In genomic region chr3:153925826-153926514, GRCh38 we compare ENCODE assay signal across 24 cellular contexts.
DNase-seq lines count a peak whose midpoint lies in the region; ATAC-seq and TF ChIP-seq lines count a peak whose summit lies in the region.
"Had no signal": no experiment of that assay in that cellular context is flagged by ENCODE, and none has a peak within 500 bp of the region (broad histone marks: within the 10 kb centered on the region; RNA-seq: fewer than 3 reads in every experiment).

No MANE protein-coding gene starts in this region.

- peaks cover 3% of the 10 kb centered on the region; the same call in 1 of the 2 replicates for H3K36me3 Mint-ChIP-seq in WTC11
- H3K36me3 Mint-ChIP-seq: CD14-positive monocyte; CD8-positive, alpha-beta memory T cell had no signal

- no peak for TF ChIP-seq POLR2A in adrenal gland (IDR thresholded peaks at IDR 0.05)

- H3K27me3 ChIP-seq in SK-N-SH (ENCODE audit: insufficient read depth) (no peaks in the 10 kb centered on the region), lower lobe of right lung (ENCODE audit: low read depth) (no peaks in the 10 kb centered on the region), upper lobe of right lung (no peaks in the 10 kb centered on the region), adrenal gland (no peaks in the 10 kb centered on the region)
- H3K27me3 ChIP-seq: BE2C had no signal

- H3K4me3 ChIP-seq in SK-N-SH (ENCODE audit: low read depth in 2 of 2, low read length in 1 of 2) (no peak overlapping the region), fibroblast of the aortic adventitia (ENCODE audit: low read depth, low read length) (no peak overlapping the region), lower lobe of right lung (no peak overlapping the region), upper lobe of right lung (no peak overlapping the region), adrenal gland (no peak overlapping the region)
- H3K4me3 ChIP-seq: GM23338 had no signal

- CTCF ChIA-PET in SK-N-SH (lab: Yijun Ruan, JAX) (no interaction called here), WTC11 (lab: Charles Lee) (no interaction called here)

- WGBS in SK-N-SH (ENCODE audit: low lambda C conversion rate), result 56% methylated on average over 2 of the region's 2 CpGs
- WGBS in adrenal gland, 4 donors, result 75 to 83% (median 81%) methylated on average over 2 of the region's 2 CpGs

- TF ChIP-seq RAD21 in SK-N-SH (IDR thresholded peaks at IDR 0.05; ENCODE audit: low read length), result no peak

- H3K9ac ChIP-seq in SK-N-SH, result no peak overlapping the region

- TF ChIP-seq EP300 in SK-N-SH (IDR thresholded peaks at IDR 0.05; ENCODE audit: borderline replicate concordance in 1 of 2, low read depth in 1 of 2, low read length in 1 of 2), result no peak

- H3K4me3 Mint-ChIP-seq in WTC11, result no peak overlapping the region
- H3K4me3 Mint-ChIP-seq: CD14-positive monocyte; CD8-positive, alpha-beta memory T cell; GM23338; H9 had no signal

- TF ChIP-seq CTCF in SK-N-SH (IDR thresholded peaks at IDR 0.05), result no peak
- TF ChIP-seq CTCF in fibroblast of the aortic adventitia (IDR thresholded peaks at IDR 0.05; ENCODE audit: insufficient read depth, low read length), result no peak
- no peak for TF ChIP-seq CTCF in WTC11 (IDR thresholded peaks at IDR 0.05)
- no peak for TF ChIP-seq CTCF in lower lobe of right lung (IDR thresholded peaks at IDR 0.05)
- no peak for TF ChIP-seq CTCF in upper lobe of right lung (IDR thresholded peaks at IDR 0.05)
- TF ChIP-seq CTCF in adrenal gland (IDR thresholded peaks at IDR 0.05), result no peak

- no peaks in the 10 kb centered on the region for H4K20me1 ChIP-seq in SK-N-SH (ENCODE audit: insufficient read depth)

- no peak for DNase-seq in SK-N-SH
- peak; percentile 57 for DNase-seq in fibroblast of the aortic adventitia (ENCODE audit: low read depth)
- no peak for DNase-seq in sciatic nerve (ENCODE audit: low spot score)
- no peak for DNase-seq in WTC11 (ENCODE audit: low spot score)
- no peak for DNase-seq in lower lobe of right lung
- no peak for DNase-seq in upper lobe of right lung
- DNase-seq in adrenal gland, result no peak
- DNase-seq: BE2C; CD8-positive, alpha-beta memory T cell; DMS 273 treated with DMSO at 0.1 percent for 48 hours; DMS79; EL; GDM1; H9; KBM-7; NCI-H1105 treated with DMSO at 0.1 percent for 48 hours; NCI-H146; NCI-H1930; NCI-H2107; NCI-H524; NCI-H774; SIG-M5 had no signal

- H3K4me1 ChIP-seq in SK-N-SH (ENCODE audit: control insufficient read depth in 1 of 2, insufficient read depth in 2 of 2, low read depth in 1 of 2, low read length in 1 of 2) (no peaks in the 10 kb centered on the region), lower lobe of right lung (peaks cover 4% of the 10 kb centered on the region), upper lobe of right lung (no peaks in the 10 kb centered on the region), adrenal gland (replicated peaks in 1 of 2) (no peaks in the 10 kb centered on the region)
- H3K4me1 ChIP-seq: BE2C had no signal

- no peaks in the 10 kb centered on the region for H3K9me2 ChIP-seq in SK-N-SH

- H3K36me3 ChIP-seq in SK-N-SH (replicated peaks in 1 of 2; ENCODE audit: control insufficient read depth in 1 of 2, insufficient read depth in 2 of 2, low read length in 1 of 2) (no peaks in the 10 kb centered on the region), lower lobe of right lung (no peaks in the 10 kb centered on the region), upper lobe of right lung (no peaks in the 10 kb centered on the region), adrenal gland (replicated peaks in 1 of 2) (no peaks in the 10 kb centered on the region)
- H3K36me3 ChIP-seq: BE2C had no signal

- H3K4me2 ChIP-seq in SK-N-SH, result no peak overlapping the region
- H3K4me2 ChIP-seq: GM23338 had no signal

- H3K27ac ChIP-seq in SK-N-SH (ENCODE audit: low read depth in 2 of 2, low read length in 1 of 2), result peak overlapping the region; percentile 16 to 58; a peak in 2 of 4 replicates
- H3K27ac ChIP-seq in lower lobe of right lung, result no peak overlapping the region
- no peak overlapping the region for H3K27ac ChIP-seq in upper lobe of right lung
- H3K27ac ChIP-seq in adrenal gland, result no peak overlapping the region

- H3K27me3 Mint-ChIP-seq in WTC11 (ENCODE audit: low read depth), result no peaks in the 10 kb centered on the region

- POLR2A ChIA-PET in SK-N-SH (lab: Yijun Ruan, JAX) (no interaction called here), WTC11 (lab: Charles Lee) (no interaction called here)

- H3K9me3 ChIP-seq in SK-N-SH (no peaks in the 10 kb centered on the region), lower lobe of right lung (no peaks in the 10 kb centered on the region), upper lobe of right lung (no peaks in the 10 kb centered on the region), adrenal gland (replicated peaks in 1 of 3) (no peaks in the 10 kb centered on the region)
- H3K9me3 ChIP-seq: BE2C had no signal

- no peaks in the 10 kb centered on the region for H3K4me1 Mint-ChIP-seq in WTC11
- H3K4me1 Mint-ChIP-seq: CD14-positive monocyte; CD8-positive, alpha-beta memory T cell; GM23338; H9 had no signal

- intact Hi-C loops in sciatic nerve (cut with DNase I) (no loop called here), lower lobe of right lung (cut with DNase I) (no loop called here), upper lobe of right lung (cut with DNase I) (no loop called here), adrenal gland (cut with DNase I) (no loop called here)

- peaks cover 3% of the 10 kb centered on the region for H3F3A ChIP-seq in SK-N-SH (replicated peaks; ENCODE audit: insufficient read depth)

- H2AFZ ChIP-seq in SK-N-SH (ENCODE audit: low read depth), result no peak overlapping the region
- H2AFZ ChIP-seq: GM23338 had no signal

- no peak overlapping the region for H3K27ac Mint-ChIP-seq in WTC11
- H3K27ac Mint-ChIP-seq: CD14-positive monocyte; CD8-positive, alpha-beta memory T cell; GM23338; H9 had no signal

- ATAC-seq in sciatic nerve, result peak; percentile 67
- ATAC-seq in WTC11, result no peak
- no peak for ATAC-seq in lower lobe of right lung
- no peak for ATAC-seq in upper lobe of right lung
- ATAC-seq: GM23338 had no signal

- no peaks in the 10 kb centered on the region for H3K79me2 ChIP-seq in SK-N-SH (ENCODE audit: insufficient read depth)

- peaks cover 13% of the 10 kb centered on the region for H3K9me3 Mint-ChIP-seq in WTC11
- H3K9me3 Mint-ChIP-seq: GM23338, H9 had no signal

TF ChIP-seq in SK-N-SH, 30 proteins besides CTCF, POLR2A, EP300 and RAD21:
- TF ChIP-seq PBX3 (IDR thresholded peaks at IDR 0.05), result peak; percentile 54
- peak; percentile 71 for TF ChIP-seq TCF12 (IDR thresholded peaks at IDR 0.05)
- TF ChIP-seq EZH2phosphoT487 (IDR thresholded peaks at IDR 0.05; ENCODE audit: borderline replicate concordance, low read depth), result no peak

TF ChIP-seq in WTC11, 78 proteins besides CTCF, POLR2A, EP300 and RAD21 (continues in another document):
- TF ChIP-seq NR2C2 (CRISPR knock-in tag; IDR thresholded peaks at IDR 0.05), result no peak
- TF ChIP-seq ZNF396 (CRISPR knock-in tag; IDR thresholded peaks at IDR 0.05; ENCODE audit: borderline replicate concordance), result no peak
- TF ChIP-seq AFF4 (CRISPR knock-in tag; IDR thresholded peaks at IDR 0.05; ENCODE audit: borderline replicate concordance), result no peak
- TF ChIP-seq ZNF138 (CRISPR knock-in tag; conservative IDR thresholded peaks at IDR 0.05), result no peak
- no peak for TF ChIP-seq ZNF232 (CRISPR knock-in tag; IDR thresholded peaks at IDR 0.05)

Comparison
In these comparisons a context has a peak if more than half of its experiments do, and no peak if none do; other contexts are left out.
1. H3K27ac ChIP-seq: peak in SK-N-SH (2 of 2); none in lower lobe of right lung (single experiment), upper lobe of right lung (single experiment) and adrenal gland (0 of 5).